15 cellular contexts compared by ENCODE assay signal in genomic region chr4:82042042-82042441, GRCh38.
"Had no signal": no experiment of that assay in that cellular context is flagged by ENCODE, and none has a peak within 500 bp of the region (broad histone marks: within the 10 kb centered on the region; RNA-seq: fewer than 3 reads in every experiment).

No MANE protein-coding gene starts in this region.

- ATAC-seq: body of pancreas; natural killer cell treated with Interleukin-12 subunit alpha and Interleukin-12 subunit beta and Interleukin-15 and Interleukin-18, amount 100 ng/mL, for 72 hours; right cardiac atrium; SK-N-SH treated with all-trans-retinoic acid at 6 μM for 48 hours had no signal

- H3K4me3 Mint-ChIP-seq: activated naive CD4-positive, alpha-beta T cell treated with anti-CD3 and anti-CD28 coated beads, Interleukin-2, amount 10 ng/mL, durations not matched to agents 7 days and 5 days; natural killer cell treated with Interleukin-12 subunit alpha and Interleukin-12 subunit beta and Interleukin-15 and Interleukin-18, amount 100 ng/mL, for 72 hours had no signal

- DNase-seq: activated naive CD4-positive, alpha-beta T cell treated with anti-CD3 and anti-CD28 coated beads, Interleukin-2, amount 10 ng/mL, durations not matched to agents 7 days and 5 days; amygdala; body of pancreas; cortex of kidney; effector CD4-positive, alpha-beta T cell; foreskin fibroblast; head of caudate nucleus; occipital lobe; right cardiac atrium; T-helper 1 cell; T1000; thyroid gland; uterus had no signal

- H3K27ac Mint-ChIP-seq: activated naive CD4-positive, alpha-beta T cell treated with anti-CD3 and anti-CD28 coated beads, Interleukin-2, amount 10 ng/mL, durations not matched to agents 7 days and 5 days; natural killer cell treated with Interleukin-12 subunit alpha and Interleukin-12 subunit beta and Interleukin-15 and Interleukin-18, amount 100 ng/mL, for 72 hours had no signal

- H3K4me1 Mint-ChIP-seq: activated naive CD4-positive, alpha-beta T cell treated with anti-CD3 and anti-CD28 coated beads, Interleukin-2, amount 10 ng/mL, durations not matched to agents 7 days and 5 days had no signal

- H3K9me3 Mint-ChIP-seq: activated naive CD4-positive, alpha-beta T cell treated with anti-CD3 and anti-CD28 coated beads, Interleukin-2, amount 10 ng/mL, durations not matched to agents 7 days and 5 days had no signal

- H3K36me3 Mint-ChIP-seq: activated naive CD4-positive, alpha-beta T cell treated with anti-CD3 and anti-CD28 coated beads, Interleukin-2, amount 10 ng/mL, durations not matched to agents 7 days and 5 days; natural killer cell treated with Interleukin-12 subunit alpha and Interleukin-12 subunit beta and Interleukin-15 and Interleukin-18, amount 100 ng/mL, for 72 hours had no signal
